Comparison of ENCODE assay signal across 1 cellular context in genomic region chr15:39935241-39935640, GRCh38.
TF ChIP-seq lines count a peak whose summit lies in the region.

No MANE protein-coding gene starts in this region.

TF ChIP-seq in HCT116, 20 proteins besides CTCF, POLR2A, EP300 and RAD21 (continued from another document):
- TF ChIP-seq CEBPB (IDR thresholded peaks at IDR 0.05; ENCODE audit: low read depth) (no peak), ELF1 (IDR thresholded peaks at IDR 0.05; ENCODE audit: borderline replicate concordance, low read depth) (no peak), MAX (IDR thresholded peaks at IDR 0.05) (no peak), TCF7L2 (IDR thresholded peaks at IDR 0.05; ENCODE audit: borderline replicate concordance, extremely low read depth, insufficient read depth, insufficient read length) (no peak)
